8 cellular contexts compared by ENCODE assay signal in genomic region chr10:77927343-77928256, GRCh38. TPM values are rescaled to one million over a fixed set of nuclear protein-coding genes. Genes with fewer than 3 reads are reported as not detected.
DNase-seq lines count a peak whose midpoint lies in the region; ATAC-seq and TF ChIP-seq lines count a peak whose summit lies in the region.

No MANE protein-coding gene starts in this region.

- H3K36me3 ChIP-seq in BLaER1 = no peaks in the 10 kb centered on the region
- H3K36me3 ChIP-seq in KMS-11 (ENCODE audit: insufficient read depth) = no peaks in the 10 kb centered on the region

- H3K9me3 ChIP-seq in BLaER1 = no peaks in the 10 kb centered on the region

- H3K4me2 ChIP-seq in BLaER1 (peak overlapping the region; percentile 98), KMS-11 (peak overlapping the region; percentile 17; the same call in 1 of the 2 replicates)

- H3K27ac Mint-ChIP-seq in neural crest cell (ENCODE audit: unreplicated experiment) = peak overlapping the region; percentile 67

- H3K36me3 Mint-ChIP-seq in neural crest cell (ENCODE audit: low read depth) = no peaks in the 10 kb centered on the region

- TF ChIP-seq CTCF in KMS-11 (conservative IDR thresholded peaks at IDR 0.05; ENCODE audit: low read depth, low read length) (no peak), dorsolateral prefrontal cortex (IDR thresholded peaks at IDR 0.05 in 54 of 56, conservative IDR thresholded peaks at IDR 0.05 in 2 of 56; ENCODE audit: low read depth in 1 of 56, partially characterized antibody in 56 of 56) (no peak), neural crest cell (conservative IDR thresholded peaks at IDR 0.05) (no peak)

- H3K4me3 ChIP-seq in BLaER1 (peak overlapping the region; percentile 84), KMS-11 (IDR thresholded peaks at IDR 0.05; ENCODE audit: insufficient read depth, low read depth, low read length) (no peak overlapping the region), dorsolateral prefrontal cortex (peak overlapping the region; percentile 38 to 91 (median 78))

- H3K79me2 ChIP-seq in KMS-11 (ENCODE audit: insufficient read depth, low read depth) = no peaks in the 10 kb centered on the region

- H3K27me3 ChIP-seq in BLaER1 (peaks cover 47% of the 10 kb centered on the region), KMS-11 (ENCODE audit: insufficient read depth, low read depth) (peaks cover 10% of the 10 kb centered on the region; the same call in 1 of the 2 replicates), dorsolateral prefrontal cortex (no peaks in the 10 kb centered on the region)

- intact Hi-C loops in dorsolateral prefrontal cortex (cut with DNase I) = loop anchor here (2.0 to 5.0 kb wide), 3 partner anchors 35 to 80 kb away; no protein-coding TSS in a partner anchor

- peak overlapping the region; percentile 57 for H2AFZ ChIP-seq in KMS-11 (ENCODE audit: low read depth)

- ATAC-seq in HG03159 (IDR thresholded peaks at IDR 0.05; ENCODE audit: unreplicated experiment) (no peak), HG03196 (IDR thresholded peaks at IDR 0.05; ENCODE audit: unreplicated experiment) (no peak), HG02870 (IDR thresholded peaks at IDR 0.05; ENCODE audit: unreplicated experiment) (no peak)

- H3K27ac ChIP-seq in BLaER1 (no peak overlapping the region), KMS-11 (no peak overlapping the region), dorsolateral prefrontal cortex (peak overlapping the region in 56 of 59 donors; percentile 1 to 92 (median 77))

- H3K4me1 ChIP-seq in BLaER1 (peaks cover 26% of the 10 kb centered on the region), KMS-11 (ENCODE audit: low read depth, poor library complexity, severe bottlenecking) (peaks cover 7% of the 10 kb centered on the region)

- peaks cover 29% of the 10 kb centered on the region for H3K4me1 Mint-ChIP-seq in neural crest cell

- H4K20me1 ChIP-seq in BLaER1 (peaks cover 22% of the 10 kb centered on the region), KMS-11 (ENCODE audit: insufficient read depth) (no peaks in the 10 kb centered on the region)

- peaks cover 16% of the 10 kb centered on the region for H3K27me3 Mint-ChIP-seq in neural crest cell (ENCODE audit: low read depth)

- H3K9me3 Mint-ChIP-seq in neural crest cell = no peaks in the 10 kb centered on the region

- H3K4me3 Mint-ChIP-seq in neural crest cell = peak overlapping the region; percentile 93

- no peak overlapping the region for H3K9ac ChIP-seq in BLaER1
- H3K9ac ChIP-seq in KMS-11 = peak overlapping the region; percentile 35; the same call in 1 of the 2 replicates

- DNase-seq in dorsolateral prefrontal cortex (peak in 4 of 10 donors; percentile 18 to 49 (median 43)), neural crest cell (ENCODE audit: low read depth, low spot score) (no peak), kidney tubule cell (ENCODE audit: low spot score) (no peak)

RNA-seq across cellular contexts. Expression of gene DLG5, which starts 1.0 kb away (rescaled TPM):
- total RNA-seq in dorsolateral prefrontal cortex = 10 to 100 TPM; 24.0 to 52.8 (median 34.1) TPM
- total RNA-seq in neural crest cell = 82.2 and 87.3 TPM in 2 replicates

Comparison
In these comparisons a context has a peak if more than half of its experiments do, and no peak if none do; other contexts are left out.
1. H3K27ac ChIP-seq: peak in dorsolateral prefrontal cortex (56 of 59); none in BLaER1 (single experiment) and KMS-11 (single experiment).